In genomic region chr12:102120564-102120873, GRCh38 we compare ENCODE assay signal across 7 cellular contexts. TPM values are rescaled to one million over a fixed set of nuclear protein-coding genes. Genes with fewer than 3 reads are reported as not detected.
DNase-seq lines count a peak whose midpoint lies in the region; ATAC-seq and TF ChIP-seq lines count a peak whose summit lies in the region.

No MANE protein-coding gene starts in this region.

- H3K79me1 ChIP-seq in H9 (ENCODE audit: insufficient read depth, low read depth, low read length, poor library complexity, severe bottlenecking) = peaks cover 2% of the 10 kb centered on the region

- H3K4me2 ChIP-seq in H9 (ENCODE audit: insufficient read depth, insufficient read length, low read length) = peak overlapping the region; percentile 93
- H3K4me2 ChIP-seq in smooth muscle cell = peak overlapping the region; percentile 94

- no peaks in the 10 kb centered on the region for H3K9me3 Mint-ChIP-seq in H9

- peaks cover 10 to 33% (median 27%) of the 10 kb centered on the region in 3 experiments; a peak in 5 of 7 replicates for H3K36me3 Mint-ChIP-seq in H9 (ENCODE audit: insufficient read depth in 1 of 3, low read depth in 3 of 3)

- no CpG with 5 or more reads among the region's 4 CpGs for WGBS in H9 (ENCODE audit: extremely low coverage, insufficient read length, low lambda C conversion rate)
- 4% methylated on average over 4 of the region's 4 CpGs for WGBS in smooth muscle cell (ENCODE audit: low lambda C conversion rate)

- no peak overlapping the region for H3K23ac ChIP-seq in H9 (ENCODE audit: insufficient read length, low read depth, low read length)

- H3K18ac ChIP-seq in H9 (ENCODE audit: insufficient read length, low read depth, low read length) = no peak overlapping the region

- no peak overlapping the region for H4K5ac ChIP-seq in H9 (ENCODE audit: insufficient read length, low read depth, low read length)

- H3K56ac ChIP-seq in H9 (ENCODE audit: insufficient read length, low read depth, low read length) = no peak overlapping the region

- H3K4me3 Mint-ChIP-seq in H9 = peak overlapping the region; percentile 89 to 90

- no peaks in the 10 kb centered on the region for H3K9me3 ChIP-seq in H9 (ENCODE audit: control insufficient read depth, low read depth, low read length)
- H3K9me3 ChIP-seq in SJSA1 (replicated peaks) = no peaks in the 10 kb centered on the region
- no peaks in the 10 kb centered on the region for H3K9me3 ChIP-seq in smooth muscle cell (replicated peaks; ENCODE audit: low read depth)

- no peak overlapping the region for H3K14ac ChIP-seq in H9 (ENCODE audit: insufficient read depth, low read length)

- no peak overlapping the region for H2BK5ac ChIP-seq in H9 (ENCODE audit: insufficient read length, low read length)

- no peak overlapping the region for H2BK12ac ChIP-seq in H9 (ENCODE audit: insufficient read length, low read depth, low read length)

- no peak overlapping the region for H2BK120ac ChIP-seq in H9 (ENCODE audit: low read depth, low read length, poor library complexity, severe bottlenecking)

- TF ChIP-seq CTCF in H9 (conservative IDR thresholded peaks at IDR 0.05) (no peak), smooth muscle cell (IDR thresholded peaks at IDR 0.05; ENCODE audit: borderline replicate concordance, insufficient read depth, poor library complexity, severe bottlenecking) (no peak)

- H3K4me1 ChIP-seq in H9 (ENCODE audit: insufficient read depth, low read length) (no peaks in the 10 kb centered on the region), SJSA1 (replicated peaks) (peaks cover 15% of the 10 kb centered on the region), smooth muscle cell (ENCODE audit: low read depth) (peaks cover 16% of the 10 kb centered on the region)

- H3F3A ChIP-seq in smooth muscle cell (ENCODE audit: low read depth) = no peaks in the 10 kb centered on the region

- H3K4ac ChIP-seq in H9 (ENCODE audit: low read depth, low read length) = no peak overlapping the region

- H3K23me2 ChIP-seq in H9 (ENCODE audit: insufficient read length, low read depth, low read length, poor library complexity, severe bottlenecking) = peaks cover 10% of the 10 kb centered on the region

- peak overlapping the region; percentile 92 to 95 (median 93); a peak in 5 of 7 replicates for H3K27ac Mint-ChIP-seq in H9

- H2BK15ac ChIP-seq in H9 (ENCODE audit: low read depth, low read length) = no peak overlapping the region

- H4K91ac ChIP-seq in H9 (ENCODE audit: insufficient read length, low read depth, low read length) = no peak overlapping the region

- H3K36me3 ChIP-seq in SJSA1 (peaks cover 47% of the 10 kb centered on the region), smooth muscle cell (ENCODE audit: low read depth) (peaks cover 7% of the 10 kb centered on the region)

- no peaks in the 10 kb centered on the region for H3K27me3 ChIP-seq in H9 (ENCODE audit: insufficient read depth, low read length)
- H3K27me3 ChIP-seq in SJSA1 (replicated peaks) = no peaks in the 10 kb centered on the region
- H3K27me3 ChIP-seq in smooth muscle cell (ENCODE audit: low read depth) = no peaks in the 10 kb centered on the region

- H4K20me1 ChIP-seq in H9 (ENCODE audit: control insufficient read depth, insufficient read depth, insufficient read length) (no peaks in the 10 kb centered on the region), smooth muscle cell (ENCODE audit: low read depth) (no peaks in the 10 kb centered on the region)

- H3K4me3 ChIP-seq in SJSA1 = peak overlapping the region; percentile 70
- H3K4me3 ChIP-seq in smooth muscle cell = peak overlapping the region; percentile 82

- ATAC-seq in HG03097 (IDR thresholded peaks at IDR 0.05; ENCODE audit: low FRiP score, unreplicated experiment) = no peak

- no peak overlapping the region for H2AK5ac ChIP-seq in H9 (ENCODE audit: insufficient read length, low read length)

- H3K27ac ChIP-seq in H9 (ENCODE audit: insufficient read length, low read depth, low read length) (peak overlapping the region; percentile 38), SJSA1 (peak overlapping the region; percentile 72), smooth muscle cell (ENCODE audit: low read depth) (peak overlapping the region; percentile 5)

- peaks cover 15% of the 10 kb centered on the region; the same call in 1 of the 2 replicates for H3K79me2 ChIP-seq in H9 (ENCODE audit: insufficient read depth, low read length)
- no peaks in the 10 kb centered on the region for H3K79me2 ChIP-seq in smooth muscle cell (ENCODE audit: low read depth)

- H2AFZ ChIP-seq in H9 (ENCODE audit: low read length) (no peak overlapping the region), smooth muscle cell (ENCODE audit: low read depth) (peak overlapping the region; percentile 83)

- H3K27me3 Mint-ChIP-seq in H9 (ENCODE audit: low read depth) = no peaks in the 10 kb centered on the region

- DNase-seq in H9 (no peak), SJSA1 (ENCODE audit: low read depth in 1 of 2, low spot score in 2 of 2) (no peak), germinal center (ENCODE audit: low spot score) (peak; percentile 3), smooth muscle cell (lab: John Stamatoyannopoulos, UW; ENCODE audit: unreplicated experiment) (no peak), HPDE6-E6E7 (ENCODE audit: extremely low spot score) (no peak), NCI-H2029 treated with DMSO at 0.1 percent for 48 hours (lab: John Stamatoyannopoulos, UW) (no peak)

- peaks cover 13 to 14% of the 10 kb centered on the region in 2 experiments for H3K4me1 Mint-ChIP-seq in H9

- H3K9ac ChIP-seq in H9 (ENCODE audit: extremely low read depth, insufficient read length, low read length) (peak overlapping the region; percentile 69), smooth muscle cell (ENCODE audit: low read depth) (peak overlapping the region; percentile 85)

- no peak overlapping the region for H3T11ph ChIP-seq in H9 (ENCODE audit: low read length)

- H2BK20ac ChIP-seq in H9 (ENCODE audit: low read depth, low read length, poor library complexity, severe bottlenecking) = no peak overlapping the region

- H4K8ac ChIP-seq in H9 (replicated peaks; ENCODE audit: insufficient read length, low read depth, low read length) = no peak overlapping the region

RNA-seq across cellular contexts. Expression of gene PARPBP, which starts 0.5 kb away (rescaled TPM):
- total RNA-seq in H9 (2021) (29.0 and 32.1 TPM in 2 replicates), smooth muscle cell (7.9 and 8.2 TPM in 2 replicates)
- total RNA-seq in SJSA1 (2014; rRNA removed; shearing (Covaris generic)) = 37.3 and 38.5 TPM in 2 replicates
- 3.7 and 4.7 TPM in 2 replicates for polyA plus RNA-seq in smooth muscle cell

RNA-seq across cellular contexts. Expression of gene NUP37, which starts 0.6 kb away (rescaled TPM):
- total RNA-seq in H9 (2021) (62.5 and 62.8 TPM in 2 replicates), smooth muscle cell (49.2 and 57.6 TPM in 2 replicates)
- 72.9 and 85.3 TPM in 2 replicates for total RNA-seq in SJSA1 (2014; rRNA removed; shearing (Covaris generic))
- polyA plus RNA-seq in smooth muscle cell = 35.7 and 38.1 TPM in 2 replicates

RNA-seq across cellular contexts. Expression of gene WASHC3, which starts 58.7 kb away (rescaled TPM):
- total RNA-seq in H9 (2021) = 14.1 and 14.9 TPM in 2 replicates
- total RNA-seq in SJSA1 (2014; rRNA removed; shearing (Covaris generic)) = 36.2 and 75.1 TPM in 2 replicates
- 53.2 and 58.5 TPM in 2 replicates for total RNA-seq in smooth muscle cell
- 70.1 and 71.7 TPM in 2 replicates for polyA plus RNA-seq in smooth muscle cell

Comparison
In these comparisons a context has a peak if more than half of its experiments do, and no peak if none do; other contexts are left out.
1. H3K27ac ChIP-seq: peak in every context shown above with its lines; median percentile 72 in SJSA1; 38 in H9; 5 in smooth muscle cell.